ENCODE assay signal across 28 cellular contexts in genomic region chr18:80228051-80228848, GRCh38. TPM values are rescaled to one million over a fixed set of nuclear protein-coding genes. Genes with fewer than 3 reads are reported as not detected.
"Had no signal": no experiment of that assay in that cellular context is flagged by ENCODE, and none has a peak within 500 bp of the region (broad histone marks: within the 10 kb centered on the region; RNA-seq: fewer than 3 reads in every experiment).

No MANE protein-coding gene starts in this region.

- H3K27me3 ChIP-seq: left lung, pancreas, sigmoid colon, stomach, thyroid gland, upper lobe of right lung had no signal

- H3K36me3 Mint-ChIP-seq: activated CD4-positive, alpha-beta memory T cell treated with anti-CD3 and anti-CD28 coated beads for 36 hours; activated naive CD4-positive, alpha-beta T cell treated with anti-CD3 and anti-CD28 coated beads, Interleukin-2, amount 10 ng/mL, durations not matched to agents 7 days and 5 days; activated naive CD8-positive, alpha-beta T cell treated with anti-CD3 and anti-CD28 coated beads, Interleukin-2, amount 10 ng/mL, durations not matched to agents 7 days and 5 days; natural killer cell treated with Interleukin-12 subunit alpha and Interleukin-12 subunit beta and Interleukin-15 and Interleukin-18, amount 100 ng/mL, for 72 hours; stimulated activated effector memory CD8-positive, alpha-beta T cell treated with anti-CD3 and anti-CD28 coated beads, Interleukin-12 subunit alpha, Interleukin-12 subunit beta, amount 100 ng/mL, for 72 hours; T-cell had no signal

- H3K4me3 ChIP-seq: left lung, mucosa of descending colon, pancreas, prostate gland, sigmoid colon, stomach, thyroid gland, upper lobe of right lung had no signal

- H3K4me3 Mint-ChIP-seq: activated CD4-positive, alpha-beta memory T cell treated with anti-CD3 and anti-CD28 coated beads for 36 hours; activated naive CD4-positive, alpha-beta T cell treated with anti-CD3 and anti-CD28 coated beads, Interleukin-2, amount 10 ng/mL, durations not matched to agents 7 days and 5 days; activated naive CD8-positive, alpha-beta T cell treated with anti-CD3 and anti-CD28 coated beads, Interleukin-2, amount 10 ng/mL, durations not matched to agents 7 days and 5 days; activated T-cell treated with anti-CD3 and anti-CD28 coated beads, Interleukin-2, amount 50 U/mL, for 24 hours; effector memory CD8-positive, alpha-beta T cell; natural killer cell treated with Interleukin-12 subunit alpha and Interleukin-12 subunit beta and Interleukin-15 and Interleukin-18, amount 100 ng/mL, for 72 hours; stimulated activated effector memory CD8-positive, alpha-beta T cell treated with anti-CD3 and anti-CD28 coated beads, Interleukin-12 subunit alpha, Interleukin-12 subunit beta, amount 100 ng/mL, for 72 hours; T-cell; T-helper 2 cell treated with Interferon-gamma antibody and Interleukin-4, amounts not matched to agents 5 μg/mL and 100 μg/mL, for 36 hours had no signal

- H3K9me3 Mint-ChIP-seq: activated CD4-positive, alpha-beta memory T cell treated with anti-CD3 and anti-CD28 coated beads for 36 hours; activated naive CD4-positive, alpha-beta T cell treated with anti-CD3 and anti-CD28 coated beads, Interleukin-2, amount 10 ng/mL, durations not matched to agents 7 days and 5 days; activated naive CD8-positive, alpha-beta T cell treated with anti-CD3 and anti-CD28 coated beads, Interleukin-2, amount 10 ng/mL, durations not matched to agents 7 days and 5 days; activated T-cell treated with anti-CD3 and anti-CD28 coated beads, Interleukin-2, amount 50 U/mL, for 24 hours; effector memory CD8-positive, alpha-beta T cell; natural killer cell treated with Interleukin-12 subunit alpha and Interleukin-12 subunit beta and Interleukin-15 and Interleukin-18, amount 100 ng/mL, for 72 hours; stimulated activated effector memory CD8-positive, alpha-beta T cell treated with anti-CD3 and anti-CD28 coated beads, Interleukin-12 subunit alpha, Interleukin-12 subunit beta, amount 100 ng/mL, for 72 hours; T-cell; T-helper 2 cell treated with Interferon-gamma antibody and Interleukin-4, amounts not matched to agents 5 μg/mL and 100 μg/mL, for 36 hours had no signal

- H3K4me1 ChIP-seq: left lung, pancreas, prostate gland, sigmoid colon, stomach, upper lobe of right lung had no signal

- ATAC-seq: effector memory CD8-positive, alpha-beta T cell; left lung; mucosa of descending colon; natural killer cell treated with Interleukin-12 subunit alpha and Interleukin-12 subunit beta and Interleukin-15 and Interleukin-18, amount 100 ng/mL, for 72 hours; pancreas; stimulated activated effector memory CD8-positive, alpha-beta T cell treated with anti-CD3 and anti-CD28 coated beads, Interleukin-12 subunit alpha, Interleukin-12 subunit beta, amount 100 ng/mL, for 72 hours; T-cell; upper lobe of right lung had no signal

- H3K27ac Mint-ChIP-seq: activated CD4-positive, alpha-beta memory T cell treated with anti-CD3 and anti-CD28 coated beads for 36 hours; activated naive CD4-positive, alpha-beta T cell treated with anti-CD3 and anti-CD28 coated beads, Interleukin-2, amount 10 ng/mL, durations not matched to agents 7 days and 5 days; activated naive CD8-positive, alpha-beta T cell treated with anti-CD3 and anti-CD28 coated beads, Interleukin-2, amount 10 ng/mL, durations not matched to agents 7 days and 5 days; activated T-cell treated with anti-CD3 and anti-CD28 coated beads, Interleukin-2, amount 50 U/mL, for 24 hours; effector memory CD8-positive, alpha-beta T cell; natural killer cell treated with Interleukin-12 subunit alpha and Interleukin-12 subunit beta and Interleukin-15 and Interleukin-18, amount 100 ng/mL, for 72 hours; stimulated activated effector memory CD8-positive, alpha-beta T cell treated with anti-CD3 and anti-CD28 coated beads, Interleukin-12 subunit alpha, Interleukin-12 subunit beta, amount 100 ng/mL, for 72 hours; T-cell; T-helper 2 cell treated with Interferon-gamma antibody and Interleukin-4, amounts not matched to agents 5 μg/mL and 100 μg/mL, for 36 hours had no signal

- H3K36me3 ChIP-seq: left lung, pancreas, prostate gland, sigmoid colon, stomach, thyroid gland, upper lobe of right lung had no signal

- H3K4me1 Mint-ChIP-seq: activated naive CD4-positive, alpha-beta T cell treated with anti-CD3 and anti-CD28 coated beads, Interleukin-2, amount 10 ng/mL, durations not matched to agents 7 days and 5 days; stimulated activated effector memory CD8-positive, alpha-beta T cell treated with anti-CD3 and anti-CD28 coated beads, Interleukin-12 subunit alpha, Interleukin-12 subunit beta, amount 100 ng/mL, for 72 hours; T-cell had no signal

- H3K9me3 ChIP-seq: left lung, mucosa of descending colon, pancreas, prostate gland, sigmoid colon, stomach, thyroid gland, upper lobe of right lung had no signal

- H3K27ac ChIP-seq: left lung, pancreas, prostate gland, sigmoid colon, stomach, thyroid gland, upper lobe of right lung had no signal

- DNase-seq: activated CD4-positive, alpha-beta memory T cell treated with anti-CD3 and anti-CD28 coated beads for 36 hours; activated CD4-positive, alpha-beta T cell treated with anti-CD3 and anti-CD28 coated beads for 48 hours; activated CD8-positive, alpha-beta memory T cell treated with anti-CD3 and anti-CD28 coated beads, Interleukin-2, amount 50 U/mL, for 48 hours; activated gamma-delta T cell; activated naive CD4-positive, alpha-beta T cell treated with anti-CD3 and anti-CD28 coated beads, Interleukin-2, amount 10 ng/mL, durations not matched to agents 7 days and 5 days; activated naive CD8-positive, alpha-beta T cell treated with anti-CD3 and anti-CD28 coated beads, Interleukin-2, amount 10 ng/mL, durations not matched to agents 7 days and 5 days; activated T-cell treated with anti-CD3 and anti-CD28 coated beads, Interleukin-2, amount 50 U/mL, for 24 hours; caudate nucleus; cortex of kidney; effector memory CD8-positive, alpha-beta T cell; erythroblast; hippocampal formation; kidney glomerular epithelial cell; left lung; mucosa of descending colon; pancreas; retina; sigmoid colon; small intestine; stimulated activated CD4-positive, alpha-beta T cell treated with anti-CD3 and anti-CD28 coated beads, Interleukin-4, amount 100 ng/mL, for 24 hours; stomach; T-cell; upper lobe of right lung had no signal

RNA-seq across cellular contexts. Expression of gene PARD6G, which starts 19.1 kb away (rescaled TPM):
- total RNA-seq: natural killer cell treated with Interleukin-12 subunit alpha and Interleukin-12 subunit beta and Interleukin-15 and Interleukin-18, amount 100 ng/mL, for 72 hours had no signal
